1 cellular context compared by ENCODE assay signal in the genomic region with DNA sequence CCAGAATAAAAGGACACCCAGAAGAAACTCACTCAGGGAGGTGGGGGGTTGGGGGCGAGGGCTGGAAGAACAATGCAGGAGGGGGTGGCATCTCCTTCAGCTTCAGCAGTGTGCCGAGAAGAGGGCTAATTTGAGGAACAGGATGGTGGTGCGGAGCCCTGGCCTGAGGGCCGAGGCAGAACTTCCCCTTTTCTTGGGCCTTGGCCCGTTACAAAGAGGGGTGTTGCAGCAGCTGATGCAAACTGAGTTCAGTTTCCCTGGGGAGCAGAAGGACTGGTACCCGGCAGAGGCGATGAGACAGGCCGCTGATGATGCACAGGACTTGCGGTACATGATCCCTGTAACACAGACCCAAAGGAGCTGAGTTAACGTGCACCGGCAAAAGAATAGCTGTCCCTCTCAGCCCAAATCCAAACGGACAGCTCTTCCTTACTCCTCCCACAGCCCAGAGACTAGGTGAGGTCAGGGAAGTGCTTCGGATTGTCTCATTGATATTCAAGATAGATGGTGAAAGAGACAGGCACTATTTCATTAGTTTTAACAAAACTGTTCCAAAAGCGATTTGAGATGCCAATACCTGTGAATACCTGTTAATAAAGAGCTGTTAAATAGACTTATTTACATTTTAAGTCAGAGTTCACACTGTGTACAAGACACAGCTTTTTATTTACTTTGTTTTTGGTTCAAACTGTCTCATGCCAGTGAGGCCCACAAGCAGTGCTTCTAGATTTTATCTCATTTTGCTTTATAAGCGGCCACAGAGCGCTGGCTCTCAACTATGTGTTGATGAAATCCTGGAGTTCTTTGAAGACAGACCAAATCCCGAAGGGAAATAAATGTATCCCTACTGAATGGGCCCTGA.
TF ChIP-seq lines count a peak whose summit lies in the region.

No MANE protein-coding gene starts in this region.

TF ChIP-seq in H1, 55 proteins besides CTCF, POLR2A, EP300 and RAD21 (continued from another document):
- no peak for TF ChIP-seq TBP (IDR thresholded peaks at IDR 0.05; ENCODE audit: low read depth, low read length)
- TF ChIP-seq GTF2F1 (IDR thresholded peaks at IDR 0.05; ENCODE audit: borderline replicate concordance, low read depth, low read length), result no peak
- no peak for TF ChIP-seq YY1 (IDR thresholded peaks at IDR 0.05; ENCODE audit: low read depth, low read length)
- TF ChIP-seq CHD2 (IDR thresholded peaks at IDR 0.05; ENCODE audit: low read length), result no peak
- TF ChIP-seq SP4 (IDR thresholded peaks at IDR 0.05; ENCODE audit: low read length), result no peak
- no peak for TF ChIP-seq ZNF274 (IDR thresholded peaks at IDR 0.05; ENCODE audit: borderline replicate concordance, extremely low read depth, low read length)
- no peak for TF ChIP-seq RXRA (IDR thresholded peaks at IDR 0.05; ENCODE audit: insufficient read depth, low read depth, low read length)
- no peak for TF ChIP-seq JUN (IDR thresholded peaks at IDR 0.05; ENCODE audit: low read depth, low read length)
- TF ChIP-seq CEBPB (IDR thresholded peaks at IDR 0.05; ENCODE audit: low read depth, low read length), result no peak
- TF ChIP-seq SIRT6 (IDR thresholded peaks at IDR 0.05; ENCODE audit: low read length), result no peak
- TF ChIP-seq TEAD4 (IDR thresholded peaks at IDR 0.05; ENCODE audit: low read depth, low read length), result no peak
- TF ChIP-seq SAP30 (IDR thresholded peaks at IDR 0.05; ENCODE audit: insufficient read depth, insufficient replicate concordance, low read length), result no peak
- no peak for TF ChIP-seq RFX5 (IDR thresholded peaks at IDR 0.05; ENCODE audit: borderline replicate concordance, low read depth, low read length)
- no peak for TF ChIP-seq KDM1A (IDR thresholded peaks at IDR 0.05; ENCODE audit: borderline replicate concordance, low read length)
- TF ChIP-seq POU5F1 (IDR thresholded peaks at IDR 0.05; ENCODE audit: low read depth, low read length), result no peak
TF ChIP-seq in H1: peak in this region for 0.
